Comparison of ENCODE assay signal across 8 cellular contexts in the genomic region with DNA sequence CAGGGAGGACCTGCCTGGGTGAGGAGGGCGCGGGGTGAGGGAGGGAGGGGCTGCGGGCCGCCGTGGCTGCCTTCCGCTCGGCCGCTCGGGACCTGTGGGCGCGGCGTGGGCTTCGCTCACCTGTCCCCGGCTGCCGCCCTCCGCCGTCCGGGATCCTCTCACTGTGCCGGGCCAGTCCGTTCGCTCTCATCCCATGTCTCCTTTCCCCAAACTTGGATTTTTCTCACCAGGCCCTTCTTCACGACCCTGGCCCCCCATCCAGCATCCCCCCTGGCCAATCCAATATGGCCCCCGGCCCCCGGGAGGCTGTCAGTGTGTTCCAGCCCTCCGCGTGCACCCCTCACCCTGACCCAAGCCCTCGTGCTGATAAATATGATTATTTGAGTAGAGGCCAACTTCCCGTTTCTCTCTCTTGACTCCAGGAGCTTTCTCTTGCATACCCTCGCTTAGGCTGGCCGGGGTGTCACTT. TPM values are rescaled to one million over a fixed set of nuclear protein-coding genes. Genes with fewer than 3 reads are reported as not detected.
A peak's percentile ranks its signal among the peaks of the same experiment; 100 is the strongest.
DNase-seq lines count a peak whose midpoint lies in the region; ATAC-seq and TF ChIP-seq lines count a peak whose summit lies in the region.

No MANE protein-coding gene starts in this region.

- peak in 2 of 3 donors; percentile 19 to 22 for DNase-seq in CD4-positive, CD25-positive, alpha-beta regulatory T cell
- DNase-seq in activated naive CD8-positive, alpha-beta T cell treated with anti-CD3 and anti-CD28 coated beads, Interleukin-2, amount 50 U/mL, for 24 hours, result no peak
- DNase-seq in stomach, result no peak
- DNase-seq in NCI-H748 (lab: John Stamatoyannopoulos, UW; ENCODE audit: unreplicated experiment), result no peak
- DNase-seq in NCI-H1436 (lab: John Stamatoyannopoulos, UW), result no peak

- no peak for TF ChIP-seq EP300 in stomach (IDR thresholded peaks at IDR 0.05)

- no peaks in the 10 kb centered on the region for H3K27me3 ChIP-seq in CD4-positive, CD25-positive, alpha-beta regulatory T cell (ENCODE audit: control insufficient read depth, insufficient read depth, low read length)
- H3K27me3 ChIP-seq in HUES6 (ENCODE audit: control insufficient read depth, insufficient read depth, low read length) (no peaks in the 10 kb centered on the region), iPS-18a (ENCODE audit: control insufficient read depth, insufficient read depth, low read length) (no peaks in the 10 kb centered on the region), stomach (no peaks in the 10 kb centered on the region)

- peak overlapping the region; percentile 89 to 99 (median 96) for H3K4me3 Mint-ChIP-seq in CD4-positive, CD25-positive, alpha-beta regulatory T cell
- H3K4me3 Mint-ChIP-seq in activated naive CD8-positive, alpha-beta T cell treated with anti-CD3 and anti-CD28 coated beads, Interleukin-2, amount 50 U/mL, for 24 hours, result peak overlapping the region; percentile 89

- no peaks in the 10 kb centered on the region for H3K9me3 ChIP-seq in CD4-positive, CD25-positive, alpha-beta regulatory T cell (ENCODE audit: control insufficient read depth in 2 of 2, low read length in 2 of 2)
- H3K9me3 ChIP-seq in HUES6 (ENCODE audit: control insufficient read depth, insufficient read depth, low read depth, low read length), result no peaks in the 10 kb centered on the region
- no peaks in the 10 kb centered on the region for H3K9me3 ChIP-seq in iPS-18a (ENCODE audit: control insufficient read depth, low read depth, low read length)
- no peaks in the 10 kb centered on the region for H3K9me3 ChIP-seq in stomach

- no peaks in the 10 kb centered on the region for H3K9me3 Mint-ChIP-seq in CD4-positive, CD25-positive, alpha-beta regulatory T cell
- no peaks in the 10 kb centered on the region for H3K9me3 Mint-ChIP-seq in activated naive CD8-positive, alpha-beta T cell treated with anti-CD3 and anti-CD28 coated beads, Interleukin-2, amount 50 U/mL, for 24 hours

- H3K36me3 ChIP-seq in CD4-positive, CD25-positive, alpha-beta regulatory T cell (ENCODE audit: control insufficient read depth, insufficient read depth, low read length), result no peaks in the 10 kb centered on the region
- H3K36me3 ChIP-seq in HUES6 (ENCODE audit: control insufficient read depth, insufficient read depth, low read length) (0 out of 2 replicates have a peak, but pooled peaks cover 10% of the 10 kb centered on the region), iPS-18a (ENCODE audit: control insufficient read depth, low read depth, low read length) (no peaks in the 10 kb centered on the region), stomach (peaks cover 0 to 5% (median 0%) of the 10 kb centered on the region in 4 donors)

- no peaks in the 10 kb centered on the region for H3K36me3 Mint-ChIP-seq in CD4-positive, CD25-positive, alpha-beta regulatory T cell
- peaks cover 6% of the 10 kb centered on the region for H3K36me3 Mint-ChIP-seq in activated naive CD8-positive, alpha-beta T cell treated with anti-CD3 and anti-CD28 coated beads, Interleukin-2, amount 50 U/mL, for 24 hours (ENCODE audit: low read depth)

- peaks cover 4% of the 10 kb centered on the region for H3K27me3 Mint-ChIP-seq in CD4-positive, CD25-positive, alpha-beta regulatory T cell
- no peaks in the 10 kb centered on the region for H3K27me3 Mint-ChIP-seq in activated naive CD8-positive, alpha-beta T cell treated with anti-CD3 and anti-CD28 coated beads, Interleukin-2, amount 50 U/mL, for 24 hours

- H3K9ac ChIP-seq in HUES6 (ENCODE audit: low read length), result peak overlapping the region; percentile 59
- peak overlapping the region; percentile 46 for H3K9ac ChIP-seq in iPS-18a (ENCODE audit: low read length)

- TF ChIP-seq CTCF in stomach (IDR thresholded peaks at IDR 0.05), result no peak

- peak overlapping the region; percentile 73 for H3K4me3 ChIP-seq in CD4-positive, CD25-positive, alpha-beta regulatory T cell (ENCODE audit: low read depth, low read length)
- H3K4me3 ChIP-seq in HUES6 (ENCODE audit: low read depth, low read length), result peak overlapping the region; percentile 84
- peak overlapping the region; percentile 75 for H3K4me3 ChIP-seq in iPS-18a (ENCODE audit: low read length)
- peak overlapping the region; percentile 74 to 97 (median 92) for H3K4me3 ChIP-seq in stomach

- H3K27ac Mint-ChIP-seq in CD4-positive, CD25-positive, alpha-beta regulatory T cell, result peak overlapping the region; percentile 94 to 98 (median 97)
- H3K27ac Mint-ChIP-seq in activated naive CD8-positive, alpha-beta T cell treated with anti-CD3 and anti-CD28 coated beads, Interleukin-2, amount 50 U/mL, for 24 hours, result peak overlapping the region; percentile 94

- ATAC-seq in CD4-positive, CD25-positive, alpha-beta regulatory T cell (ENCODE audit: low read depth in 2 of 2), result no peak
- no peak for ATAC-seq in activated naive CD8-positive, alpha-beta T cell treated with anti-CD3 and anti-CD28 coated beads, Interleukin-2, amount 50 U/mL, for 24 hours
- no peak for ATAC-seq in GM21423 (IDR thresholded peaks at IDR 0.05; ENCODE audit: unreplicated experiment)

- peak overlapping the region; percentile 86 for H3K27ac ChIP-seq in CD4-positive, CD25-positive, alpha-beta regulatory T cell (ENCODE audit: insufficient read depth, low read length, poor library complexity, severe bottlenecking)
- H3K27ac ChIP-seq in HUES6 (ENCODE audit: low read depth, low read length) (peak overlapping the region; percentile 53; the same call in 1 of the 2 replicates), iPS-18a (ENCODE audit: low read length) (no peak overlapping the region), stomach (peak overlapping the region; percentile 94 to 99 (median 98))

- intact Hi-C loops in stomach (cut with DNase I; ENCODE audit: low total_unique reads), result no loop called here

- no peak for TF ChIP-seq POLR2A in stomach (IDR thresholded peaks at IDR 0.05)

- 0 to 3% (median 1%) methylated on average over 13 to 30 of the region's 30 CpGs for WGBS in stomach, 5 donors

- peaks cover 0 to 51% (median 27%) of the 10 kb centered on the region in 4 donors for H3K4me1 Mint-ChIP-seq in CD4-positive, CD25-positive, alpha-beta regulatory T cell
- H3K4me1 Mint-ChIP-seq in activated naive CD8-positive, alpha-beta T cell treated with anti-CD3 and anti-CD28 coated beads, Interleukin-2, amount 50 U/mL, for 24 hours, result peaks cover 31% of the 10 kb centered on the region

- H3K4me1 ChIP-seq in CD4-positive, CD25-positive, alpha-beta regulatory T cell (ENCODE audit: control insufficient read depth, insufficient read depth, low read length, poor library complexity, severe bottlenecking), result peaks cover 35% of the 10 kb centered on the region
- peaks cover 15% of the 10 kb centered on the region for H3K4me1 ChIP-seq in HUES6 (ENCODE audit: control insufficient read depth, insufficient read depth, low read length)
- H3K4me1 ChIP-seq in iPS-18a (ENCODE audit: control insufficient read depth, low read depth, low read length), result peaks cover 5% of the 10 kb centered on the region
- peaks cover 32 to 56% (median 51%) of the 10 kb centered on the region in 4 donors for H3K4me1 ChIP-seq in stomach

RNA-seq across cellular contexts. Expression of a gene that starts 0.4 kb away (rescaled TPM):
- total RNA-seq in CD4-positive, CD25-positive, alpha-beta regulatory T cell, result 41.8 TPM
- polyA plus RNA-seq in CD4-positive, CD25-positive, alpha-beta regulatory T cell, result 10 to 100 TPM; 18.6 to 24.8 (median 21.9) TPM
- total RNA-seq in stomach, result 100 to 1,000 TPM in 1 of 5 donors, 10 to 100 TPM in 4; 22.6 to 139 (median 25.7) TPM
- polyA plus RNA-seq in stomach, result 10 to 100 TPM; 34.8 to 64.4 (median 61.3) TPM

RNA-seq across cellular contexts. Expression of a gene that starts 22.5 kb away (rescaled TPM):
- total RNA-seq in CD4-positive, CD25-positive, alpha-beta regulatory T cell, result 34.4 TPM
- 10 to 100 TPM; 16.7 to 46.6 (median 26.2) TPM for polyA plus RNA-seq in CD4-positive, CD25-positive, alpha-beta regulatory T cell
- total RNA-seq in stomach, result 10 to 100 TPM; 13.0 to 59.8 (median 34.5) TPM
- 10 to 100 TPM in 1 of 3 donors, 1 to 10 TPM in 2; 9.2 to 15.4 (median 9.8) TPM for polyA plus RNA-seq in stomach

RNA-seq across cellular contexts. Expression of a gene that starts 25.0 kb away (rescaled TPM):
- not detected for total RNA-seq in CD4-positive, CD25-positive, alpha-beta regulatory T cell
- under 1 TPM in 1 of 4 donors, not detected in 3; 0.09 TPM for polyA plus RNA-seq in CD4-positive, CD25-positive, alpha-beta regulatory T cell
- not detected for total RNA-seq in stomach
- polyA plus RNA-seq in stomach, result under 1 TPM in 2 of 3 donors, not detected in 1; 0.08 to 0.12 TPM

RNA-seq across cellular contexts. Expression of a gene that starts 25.8 kb away (rescaled TPM):
- total RNA-seq in CD4-positive, CD25-positive, alpha-beta regulatory T cell, result 74.7 TPM
- polyA plus RNA-seq in CD4-positive, CD25-positive, alpha-beta regulatory T cell, result 10 to 100 TPM; 11.0 to 23.0 (median 18.9) TPM
- 100 to 1,000 TPM in 1 of 5 donors, 10 to 100 TPM in 4; 19.7 to 150 (median 42.0) TPM for total RNA-seq in stomach
- polyA plus RNA-seq in stomach, result 1 to 10 TPM; 2.7 to 4.0 (median 2.9) TPM

RNA-seq across cellular contexts. Expression of a gene that starts 33.4 kb away (rescaled TPM):
- 7.5 TPM for total RNA-seq in CD4-positive, CD25-positive, alpha-beta regulatory T cell
- polyA plus RNA-seq in CD4-positive, CD25-positive, alpha-beta regulatory T cell, result 1 to 10 TPM; 4.7 to 6.2 (median 5.3) TPM
- 10 to 100 TPM in 2 of 5 donors, 1 to 10 TPM in 3; 2.7 to 16.9 (median 7.5) TPM for total RNA-seq in stomach
- 1 to 10 TPM; 4.5 to 6.7 (median 5.7) TPM for polyA plus RNA-seq in stomach

Comparison
In these comparisons a context has a peak if more than half of its experiments do, and no peak if none do; other contexts are left out.
1. DNase-seq: peak in CD4-positive, CD25-positive, alpha-beta regulatory T cell (2 of 3); none in activated naive CD8-positive, alpha-beta T cell treated with anti-CD3 and anti-CD28 coated beads, Interleukin-2, amount 50 U/mL, for 24 hours (single experiment), stomach (single experiment), NCI-H748 (single experiment) and NCI-H1436 (single experiment).
2. Peak in every context shown above with its lines, with median percentiles within 50 percentile points of each other: H3K4me3 ChIP-seq.